ENCODE assay signal across 17 cellular contexts in genomic region chr1:23596382-23597358, GRCh38. TPM values are rescaled to one million over a fixed set of nuclear protein-coding genes. Genes with fewer than 3 reads are reported as not detected.
A peak's percentile ranks its signal among the peaks of the same experiment; 100 is the strongest.
DNase-seq lines count a peak whose midpoint lies in the region; ATAC-seq, FAIRE-seq and TF ChIP-seq lines count a peak whose summit lies in the region.
"Had no signal": no experiment of that assay in that cellular context is flagged by ENCODE, and none has a peak within 500 bp of the region (broad histone marks: within the 10 kb centered on the region; RNA-seq: fewer than 3 reads in every experiment).

No MANE protein-coding gene starts in this region.

- H3K4me3 Mint-ChIP-seq in WTC11 = no peak overlapping the region
- H3K4me3 Mint-ChIP-seq: natural killer cell treated with Interleukin-12 subunit alpha and Interleukin-12 subunit beta and Interleukin-15 and Interleukin-18, amount 100 ng/mL, for 72 hours had no signal

- no peaks in the 10 kb centered on the region for H4K20me1 ChIP-seq in GM23248 (ENCODE audit: insufficient read depth)

- in situ Hi-C loops in GM23248 (cut with MboI) = no loop called here

- WGBS in A549 (ENCODE audit: missing lambda C conversion rate) = 88% methylated on average over 10 of the region's 10 CpGs
- WGBS in GM23248 (ENCODE audit: low coverage in 1 of 2, low lambda C conversion rate in 2 of 2, missing lambda C conversion rate in 2 of 2), 2 experiments = 67 to 71% methylated on average over 10 of the region's 10 CpGs
- WGBS in mesenchymal stem cell = 92% methylated on average over 10 of the region's 10 CpGs

- CTCF ChIA-PET in A549 (lab: Yijun Ruan, JAX) (interaction anchor here (0.9 to 12.8 kb wide), 3 partner anchors 38 to 52 kb away, joined by 3 to 143 read pairs (median 4); no protein-coding TSS in a partner anchor), WTC11 (lab: Charles Lee) (interaction anchor here (1.0 to 6.2 kb wide), 7 partner anchors 23 to 42 kb away, joined by 3 to 70 read pairs (median 18); no protein-coding TSS in a partner anchor)

- no peaks in the 10 kb centered on the region for H3K9me2 ChIP-seq in GM23248 (ENCODE audit: insufficient read depth)

- peaks cover 79% of the 10 kb centered on the region for H3K4me1 ChIP-seq in A549
- H3K4me1 ChIP-seq in GM23248 (ENCODE audit: insufficient read depth) = peaks cover 15% of the 10 kb centered on the region
- peaks cover 24% of the 10 kb centered on the region for H3K4me1 ChIP-seq in mesenchymal stem cell (ENCODE audit: control insufficient read depth, insufficient read depth, low read depth, low read length)

- no peak overlapping the region for H3K23ac ChIP-seq in mesenchymal stem cell (ENCODE audit: low read length in 2 of 2)

- H4K91ac ChIP-seq in mesenchymal stem cell (ENCODE audit: low read length) = no peak overlapping the region

- H3K36me3 ChIP-seq in GM23248 (ENCODE audit: low read depth) (no peaks in the 10 kb centered on the region), mesenchymal stem cell (ENCODE audit: control insufficient read depth in 1 of 2, insufficient read depth in 2 of 2, low read depth in 1 of 2, low read length in 2 of 2) (no peaks in the 10 kb centered on the region)
- H3K36me3 ChIP-seq: gastroesophageal sphincter, vagina had no signal

- no peaks in the 10 kb centered on the region for H3K36me3 Mint-ChIP-seq in WTC11
- H3K36me3 Mint-ChIP-seq: natural killer cell treated with Interleukin-12 subunit alpha and Interleukin-12 subunit beta and Interleukin-15 and Interleukin-18, amount 100 ng/mL, for 72 hours had no signal

- FAIRE-seq in A549 (lab: Jason Lieb, UNC) (no peak), GM12891 (lab: Jason Lieb, UNC) (no peak)

- peak overlapping the region; percentile 31 to 51 for H2BK12ac ChIP-seq in mesenchymal stem cell (ENCODE audit: low read length in 2 of 2)

- no peaks in the 10 kb centered on the region; the same call in 1 of the 2 replicates for H3K27me3 Mint-ChIP-seq in WTC11 (ENCODE audit: low read depth)

- H2AK5ac ChIP-seq in mesenchymal stem cell (ENCODE audit: low read length, severe bottlenecking) = no peak overlapping the region

- H3K4me3 ChIP-seq in A549 = no peak overlapping the region
- H3K4me3 ChIP-seq in GM23248 = no peak overlapping the region
- no peak overlapping the region for H3K4me3 ChIP-seq in mesenchymal stem cell (ENCODE audit: insufficient read depth in 1 of 2, low read depth in 1 of 2, low read length in 2 of 2)
- H3K4me3 ChIP-seq: coronary artery, gastroesophageal sphincter, vagina had no signal

- H3K4me1 Mint-ChIP-seq in WTC11 = peaks cover 84% of the 10 kb centered on the region

- no peak for TF ChIP-seq EP300 in A549 (IDR thresholded peaks at IDR 0.05)

- no peak overlapping the region for H2BK15ac ChIP-seq in mesenchymal stem cell (ENCODE audit: low read depth, poor library complexity, severe bottlenecking)

- no peak overlapping the region for H2BK5ac ChIP-seq in mesenchymal stem cell (ENCODE audit: low read depth, low read length, poor library complexity, severe bottlenecking)

- no peaks in the 10 kb centered on the region for H3K9me3 Mint-ChIP-seq in WTC11
- H3K9me3 Mint-ChIP-seq: natural killer cell treated with Interleukin-12 subunit alpha and Interleukin-12 subunit beta and Interleukin-15 and Interleukin-18, amount 100 ng/mL, for 72 hours had no signal

- no peak overlapping the region for H3K14ac ChIP-seq in mesenchymal stem cell (ENCODE audit: low read length in 2 of 2)

- H3K27me3 ChIP-seq in GM23248 (replicated peaks; ENCODE audit: insufficient read depth) (no peaks in the 10 kb centered on the region), mesenchymal stem cell (ENCODE audit: control insufficient read depth in 1 of 2, insufficient read depth in 1 of 2, low read length in 2 of 2) (peaks cover 0 to 6% of the 10 kb centered on the region in 2 experiments)
- H3K27me3 ChIP-seq: gastroesophageal sphincter, vagina had no signal

- no peak overlapping the region for H3K18ac ChIP-seq in mesenchymal stem cell (ENCODE audit: low read depth in 1 of 2, low read length in 2 of 2)

- POLR2A ChIA-PET in A549 (lab: Yijun Ruan, JAX) = interaction anchor here (2.1 kb wide), 1 partner anchor 37 kb away, joined by 7 read pairs; the partner anchor contains the start of gene ID3
- POLR2A ChIA-PET in WTC11 (lab: Charles Lee) = interaction anchor here (1.0 to 3.7 kb wide), 3 partner anchors 40 to 113 kb away, joined by 7 to 100 read pairs (median 8); partner anchors contain the start of genes ASAP3 and ID3

- no peak for TF ChIP-seq RAD21 in A549 (conservative IDR thresholded peaks at IDR 0.05 in 1 of 2, IDR thresholded peaks at IDR 0.05 in 1 of 2)

- H3F3A ChIP-seq in GM23248 (ENCODE audit: insufficient read depth) = no peaks in the 10 kb centered on the region

- H3K79me1 ChIP-seq in mesenchymal stem cell (replicated peaks; ENCODE audit: low read length, poor library complexity, severe bottlenecking) = no peaks in the 10 kb centered on the region

- no peak overlapping the region for H3K4ac ChIP-seq in mesenchymal stem cell (ENCODE audit: low read depth in 1 of 2, low read length in 2 of 2)

- peak overlapping the region; percentile 36; the same call in 1 of the 2 replicates for H2AFZ ChIP-seq in GM23248
- H2AFZ ChIP-seq in mesenchymal stem cell (ENCODE audit: low read depth, low read length) = no peak overlapping the region

- no peaks in the 10 kb centered on the region for H3K79me2 ChIP-seq in GM23248 (ENCODE audit: insufficient read depth)

- no peak for TF ChIP-seq POLR2A in A549 (IDR thresholded peaks at IDR 0.05; ENCODE audit: low read length)
- TF ChIP-seq POLR2A in GM12891 (IDR thresholded peaks at IDR 0.05; ENCODE audit: low read depth, low read length) = no peak

- TF ChIP-seq CTCF in A549 (IDR thresholded peaks at IDR 0.05) (no peak), WTC11 (IDR thresholded peaks at IDR 0.05) (no peak)

- ATAC-seq in A549 (no peak), WTC11 (no peak), GM18858 (IDR thresholded peaks at IDR 0.05; ENCODE audit: unreplicated experiment) (no peak), HG03571 (IDR thresholded peaks at IDR 0.05; ENCODE audit: unreplicated experiment) (no peak)
- ATAC-seq: gastroesophageal sphincter; natural killer cell treated with Interleukin-12 subunit alpha and Interleukin-12 subunit beta and Interleukin-15 and Interleukin-18, amount 100 ng/mL, for 72 hours had no signal

- peak overlapping the region; percentile 6; the same call in 1 of the 3 replicates for H3K4me2 ChIP-seq in A549
- no peak overlapping the region for H3K4me2 ChIP-seq in GM23248 (ENCODE audit: unreplicated experiment)
- H3K4me2 ChIP-seq in mesenchymal stem cell (ENCODE audit: low read length, poor library complexity, severe bottlenecking) = no peak overlapping the region

- H3K27ac ChIP-seq in A549 (peak overlapping the region; percentile 96 to 100), GM23248 (no peak overlapping the region), mesenchymal stem cell (ENCODE audit: low read length, poor library complexity, severe bottlenecking) (no peak overlapping the region)
- H3K27ac ChIP-seq: coronary artery, gastroesophageal sphincter, vagina had no signal

- H3K9ac ChIP-seq in GM23248 (no peak overlapping the region), mesenchymal stem cell (ENCODE audit: low read length) (no peak overlapping the region)

- DNase-seq in A549 (ENCODE audit: low read depth in 1 of 2, low spot score in 1 of 2) = no peak
- DNase-seq in GM23248 = no peak
- no peak for DNase-seq in WTC11 (ENCODE audit: low spot score)
- DNase-seq in mesenchymal stem cell = no peak
- no peak for DNase-seq in GM12891 (ENCODE audit: insufficient read length, low spot score)
- DNase-seq in NCI-H526 (lab: John Stamatoyannopoulos, UW) = no peak
- DNase-seq: Calu3; GF-D8; HCEC 1CT; NCI-H1105; stimulated activated CD4-positive, alpha-beta T cell treated with anti-CD3 and anti-CD28 coated beads, Interleukin-15, amount 100 ng/mL, for 24 hours had no signal

- H2BK120ac ChIP-seq in mesenchymal stem cell (ENCODE audit: low read depth, low read length) = no peak overlapping the region

- H3K9me3 ChIP-seq in A549 (no peaks in the 10 kb centered on the region), GM23248 (ENCODE audit: low read depth) (no peaks in the 10 kb centered on the region), mesenchymal stem cell (ENCODE audit: control insufficient read depth, low read length) (no peaks in the 10 kb centered on the region)
- H3K9me3 ChIP-seq: gastroesophageal sphincter, vagina had no signal

- H3K27ac Mint-ChIP-seq in WTC11 = peak overlapping the region; percentile 92

- H4K8ac ChIP-seq in mesenchymal stem cell (ENCODE audit: low read length) = no peak overlapping the region

TF ChIP-seq in A549, 52 proteins besides CTCF, POLR2A, EP300 and RAD21 (continues in another document):
- TF ChIP-seq KDM1A (IDR thresholded peaks at IDR 0.05; ENCODE audit: low read depth) (no peak), ZC3H11A (IDR thresholded peaks at IDR 0.05) (no peak), EHMT2 (IDR thresholded peaks at IDR 0.05; ENCODE audit: low read depth) (no peak), PHF8 (IDR thresholded peaks at IDR 0.05; ENCODE audit: borderline replicate concordance, low read depth) (no peak), GATA3 (IDR thresholded peaks at IDR 0.05; ENCODE audit: borderline replicate concordance) (no peak)

TF ChIP-seq in GM12891, 5 proteins besides CTCF, POLR2A, EP300 and RAD21:
- no peak for TF ChIP-seq POLR2AphosphoS5 (IDR thresholded peaks at IDR 0.05; ENCODE audit: low read depth, low read length)
- TF ChIP-seq PAX5 (IDR thresholded peaks at IDR 0.05; ENCODE audit: insufficient read depth, low read length, severe bottlenecking) = no peak
- no peak for TF ChIP-seq SPI1 (IDR thresholded peaks at IDR 0.05; ENCODE audit: low read depth, low read length)
- no peak for TF ChIP-seq TAF1 (IDR thresholded peaks at IDR 0.05; ENCODE audit: low read depth, low read length)
- TF ChIP-seq POU2F2 (IDR thresholded peaks at IDR 0.05; ENCODE audit: low read depth, low read length) = no peak

RNA-seq across cellular contexts. Expression of gene ID3, which starts 37.4 kb away (rescaled TPM):
- polyA plus RNA-seq in A549 (2011; rRNA removed) = 171 and 193 TPM in 2 replicates
- 847 and 922 TPM in 2 replicates for polyA plus RNA-seq in A549 (2012; cell fraction: cytosol; rRNA removed)
- 1,068 and 1,236 TPM in 2 replicates for polyA plus RNA-seq in A549 (2012; cell fraction: nucleus; rRNA removed)
- polyA plus RNA-seq in A549 (2017; fragmentation: RNase III; extraction: RNeasy Plus Mini Kit Qiagen cat#74134 plus additional on column Dnase treatment) = 209 to 336 TPM (median 288 TPM) in 3 replicates
- 142 and 176 TPM in 2 replicates for polyA minus RNA-seq in A549 (2011; rRNA and poly(A)+ RNA removed)
- total RNA-seq in GM23248 (2014; rRNA removed; shearing (Covaris generic)) = 332 and 376 TPM in 2 replicates
- polyA plus RNA-seq in GM23248 (2016; fragmentation: Nextera tagmentation; extraction: Ambion mirVana) = 680 and 684 TPM in 2 replicates
- total RNA-seq in WTC11 (2021) = 168 to 278 TPM (median 273 TPM) in 3 replicates
- polyA plus RNA-seq in mesenchymal stem cell (2013, experiment 1 of 2) = 497 TPM
- 504 TPM for polyA plus RNA-seq in mesenchymal stem cell (2013, experiment 2 of 2)
- polyA plus RNA-seq in GM12891 (2012; ENCODE audit: low read depth, missing spikeins) = 67.3 TPM

Comparison
In these comparisons a context has a peak if more than half of its experiments do, and no peak if none do; other contexts are left out.
1. H3K27ac ChIP-seq: peak in A549 (2 of 2); none in GM23248 (single experiment) and mesenchymal stem cell (single experiment).